8 cellular contexts compared by ENCODE assay signal in genomic region chr3:128123231-128123537, GRCh38. TPM values are rescaled to one million over a fixed set of nuclear protein-coding genes. Genes with fewer than 3 reads are reported as not detected.
DNase-seq lines count a peak whose midpoint lies in the region; ATAC-seq and TF ChIP-seq lines count a peak whose summit lies in the region.

No MANE protein-coding gene starts in this region.

- H3K4me3 Mint-ChIP-seq in CD14-positive monocyte: peak overlapping the region; percentile 93 to 96

- peaks cover 11% of the 10 kb centered on the region for H3K4me1 ChIP-seq in mammary epithelial cell (ENCODE audit: insufficient read depth, low read length)
- peaks cover 11% of the 10 kb centered on the region for H3K4me1 ChIP-seq in muscle layer of colon (ENCODE audit: insufficient read depth, low read length)

- H3K36me3 ChIP-seq in mammary epithelial cell (ENCODE audit: insufficient read depth, low read length) (no peaks in the 10 kb centered on the region), muscle layer of colon (ENCODE audit: insufficient read depth, low read length) (no peaks in the 10 kb centered on the region)

- H3K27ac ChIP-seq in mammary epithelial cell (ENCODE audit: insufficient read depth, low read depth, low read length) (peak overlapping the region; percentile 88), muscle layer of colon (ENCODE audit: low read depth, low read length) (peak overlapping the region; percentile 92)

- TF ChIP-seq CTCF in CD14-positive monocyte (IDR thresholded peaks at IDR 0.05) (no peak), mammary epithelial cell (conservative IDR thresholded peaks at IDR 0.05 in 1 of 2, IDR thresholded peaks at IDR 0.05 in 1 of 2; ENCODE audit: extremely low read depth in 1 of 2, insufficient read depth in 1 of 2, low read depth in 1 of 2, low read length in 2 of 2) (no peak)

- H3K27me3 ChIP-seq in mammary epithelial cell (ENCODE audit: insufficient read depth, low read length): no peaks in the 10 kb centered on the region
- H3K27me3 ChIP-seq in muscle layer of colon (ENCODE audit: control insufficient read depth in 1 of 2, insufficient read depth in 2 of 2, low read length in 2 of 2): no peaks in the 10 kb centered on the region

- peak overlapping the region; percentile 88 for H3K9ac ChIP-seq in mammary epithelial cell (ENCODE audit: insufficient read depth, low read length)
- peak overlapping the region; percentile 57 for H3K9ac ChIP-seq in muscle layer of colon (ENCODE audit: low read length)

- H3K4me2 ChIP-seq in mammary epithelial cell (ENCODE audit: insufficient read depth, low read depth, low read length): peak overlapping the region; percentile 85

- DNase-seq in CD14-positive monocyte (ENCODE audit: low spot score) (no peak), HK-2 (ENCODE audit: unreplicated experiment) (peak; percentile 12), mammary epithelial cell (no peak), iPS-NIHi11 (ENCODE audit: low spot score) (no peak), NCI-H524 treated with DMSO at 0.1 percent for 48 hours (lab: John Stamatoyannopoulos, UW) (no peak), T1000 (lab: John Stamatoyannopoulos, UW) (no peak)

- peaks cover 37% of the 10 kb centered on the region for H3K79me2 ChIP-seq in mammary epithelial cell (ENCODE audit: insufficient read depth, low read length)

- ATAC-seq in GM19351 (IDR thresholded peaks at IDR 0.05; ENCODE audit: unreplicated experiment): no peak

- peak overlapping the region; percentile 98 to 100 (median 98) for H3K4me3 ChIP-seq in mammary epithelial cell (replicated peaks in 1 of 3; ENCODE audit: insufficient read depth in 1 of 3, low read depth in 2 of 3, low read length in 3 of 3)
- peak overlapping the region; percentile 72 to 91 for H3K4me3 ChIP-seq in muscle layer of colon (ENCODE audit: low read depth in 1 of 2, low read length in 2 of 2)

- H3K9me3 ChIP-seq in mammary epithelial cell (replicated peaks; ENCODE audit: insufficient read depth, low read length) (no peaks in the 10 kb centered on the region), muscle layer of colon (ENCODE audit: low read length) (no peaks in the 10 kb centered on the region)

- H2AFZ ChIP-seq in mammary epithelial cell (ENCODE audit: low read depth, low read length): peak overlapping the region; percentile 100

- H3K9me3 Mint-ChIP-seq in CD14-positive monocyte: peaks cover 0 to 4% (median 0%) of the 10 kb centered on the region in 7 donors

- in situ Hi-C loops in mammary epithelial cell (cut with MboI; ENCODE audit: low sequenced_read_pairs in 2 of 2): no loop called here

- dilution Hi-C loops in mammary epithelial cell (cut with HindIII; ENCODE audit: low sequenced_read_pairs): no loop called here

- 5% methylated on average over 13 of the region's 20 CpGs for WGBS in mammary epithelial cell (ENCODE audit: low coverage, missing lambda C conversion rate)

- peaks cover 22% of the 10 kb centered on the region for H3K4me1 Mint-ChIP-seq in CD14-positive monocyte

- intact Hi-C loops in CD14-positive monocyte (cut with micrococcal nuclease): loop anchor here (2.0 to 5.0 kb wide), 2 partner anchors 30 to 46 kb away; partner anchors contain the start of gene EEFSEC (in 1 of the 2)
- intact Hi-C loops in mammary epithelial cell (cut with micrococcal nuclease): loop anchor here (1.0 kb wide), 2 partner anchors 10 to 30 kb away; partner anchors contain the start of gene EEFSEC

- H4K20me1 ChIP-seq in mammary epithelial cell (ENCODE audit: insufficient read depth, low read length): no peaks in the 10 kb centered on the region

- BruUV-seq in mammary epithelial cell (replicated peaks; lab: Mats Ljungman, UMichigan): no TSS peak

- CTCF ChIA-PET in mammary epithelial cell (lab: Charles Lee; ENCODE audit: low non-redundant PET): interaction anchor here (1.1 kb wide), 1 partner anchor 11 kb away, joined by 4 read pairs; no protein-coding TSS in a partner anchor

- peaks cover 0 to 1% (median 0%) of the 10 kb centered on the region in 3 donors for H3K27me3 Mint-ChIP-seq in CD14-positive monocyte (ENCODE audit: low read depth in 3 of 3)

- peak overlapping the region; percentile 81 to 96 (median 94) for H3K27ac Mint-ChIP-seq in CD14-positive monocyte

- peaks cover 6% of the 10 kb centered on the region in 2 donors for H3K36me3 Mint-ChIP-seq in CD14-positive monocyte

RNA-seq across cellular contexts. Expression of gene RUVBL1, which starts 0.4 kb away (rescaled TPM):
- 10 to 100 TPM; 14.4 to 16.2 TPM for polyA plus RNA-seq in CD14-positive monocyte
- total RNA-seq in mammary epithelial cell: 10 to 100 TPM; 53.7 to 78.8 TPM
- 106 TPM for polyA plus RNA-seq in mammary epithelial cell
- 84.5 TPM for polyA minus RNA-seq in mammary epithelial cell

RNA-seq across cellular contexts. Expression of gene EEFSEC, which starts 30.1 kb away (rescaled TPM):
- polyA plus RNA-seq in CD14-positive monocyte: 10 to 100 TPM; 13.3 to 14.9 TPM
- 10 to 100 TPM in 1 of 2 donors, 1 to 10 TPM in 1; 7.0 to 15.9 TPM for total RNA-seq in mammary epithelial cell
- polyA plus RNA-seq in mammary epithelial cell: 13.8 TPM
- polyA minus RNA-seq in mammary epithelial cell: 13.5 TPM
